In the genomic region with DNA sequence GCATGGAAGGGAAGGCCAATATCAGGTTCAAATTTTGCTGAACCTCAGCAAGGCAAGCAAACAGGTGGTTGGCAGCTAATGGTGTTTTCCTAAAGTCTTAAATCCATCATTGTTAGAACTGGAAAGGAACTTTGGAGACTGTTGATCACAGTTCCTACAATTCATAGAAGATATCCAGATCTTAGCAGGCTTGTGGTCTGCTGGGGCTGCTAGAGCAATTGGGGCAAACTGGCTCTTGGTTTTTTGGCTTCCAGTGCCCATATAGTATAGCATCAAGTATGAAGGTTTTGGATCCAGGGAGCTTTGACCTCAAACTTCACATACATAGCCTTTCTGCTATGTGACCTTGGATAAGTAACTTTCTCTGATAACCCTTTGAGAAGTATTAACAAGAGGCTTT, we compare ENCODE assay signal across 27 cellular contexts. TPM values are rescaled to one million over a fixed set of nuclear protein-coding genes. Genes with fewer than 3 reads are reported as not detected.
"Had no signal": no experiment of that assay in that cellular context is flagged by ENCODE, and none has a peak within 500 bp of the region (broad histone marks: within the 10 kb centered on the region; RNA-seq: fewer than 3 reads in every experiment).

No MANE protein-coding gene starts in this region.

- H3K4me3 ChIP-seq: colonic mucosa, coronary artery, dorsolateral prefrontal cortex, esophagus muscularis mucosa, esophagus squamous epithelium, gastrocnemius medialis, gastroesophageal sphincter, heart left ventricle had no signal

- H3K4me1 ChIP-seq: colonic mucosa, esophagus muscularis mucosa, esophagus squamous epithelium, foreskin keratinocyte, gastrocnemius medialis, gastroesophageal sphincter, heart left ventricle had no signal

- H3K27ac Mint-ChIP-seq: dendritic cell treated with granulocyte-macrophage colony-stimulating factor and Interleukin-4, amounts not matched to agents 40 ng/mL and 50 ng/mL, for 4 days; effector memory CD8-positive, alpha-beta T cell; endodermal cell had no signal

- FAIRE-seq: colon, endometrium, frontal cortex had no signal

- DNase-seq: colonic mucosa; cortex of kidney; dermis blood vessel endothelial cell; dorsolateral prefrontal cortex; effector CD4-positive, alpha-beta T cell; effector CD8-positive, alpha-beta T cell; effector memory CD4-positive, alpha-beta T cell; effector memory CD8-positive, alpha-beta T cell; endodermal cell; erythroblast; esophagus squamous epithelium; foreskin fibroblast; foreskin keratinocyte; foreskin melanocyte; gastrocnemius medialis; glutamatergic neuron; head of caudate nucleus; heart left ventricle had no signal

- H3K27ac ChIP-seq: colonic mucosa, coronary artery, dorsolateral prefrontal cortex, epithelial cell of prostate, esophagus muscularis mucosa, esophagus squamous epithelium, foreskin keratinocyte, gastrocnemius medialis, gastroesophageal sphincter, heart left ventricle had no signal

- H3K36me3 ChIP-seq: colonic mucosa, esophagus muscularis mucosa, esophagus squamous epithelium, gastrocnemius medialis, gastroesophageal sphincter, heart left ventricle had no signal

- H3K27me3 ChIP-seq: colonic mucosa, gastrocnemius medialis had no signal

- H3K9me3 ChIP-seq: colonic mucosa, esophagus muscularis mucosa, esophagus squamous epithelium, gastrocnemius medialis, gastroesophageal sphincter, heart left ventricle had no signal

- H3K4me3 Mint-ChIP-seq: dendritic cell treated with granulocyte-macrophage colony-stimulating factor and Interleukin-4, amounts not matched to agents 40 ng/mL and 50 ng/mL, for 4 days; effector memory CD8-positive, alpha-beta T cell; endodermal cell had no signal

- H3K9me3 Mint-ChIP-seq: dendritic cell treated with granulocyte-macrophage colony-stimulating factor and Interleukin-4, amounts not matched to agents 40 ng/mL and 50 ng/mL, for 4 days; effector memory CD8-positive, alpha-beta T cell; endodermal cell had no signal

- ATAC-seq: effector memory CD8-positive, alpha-beta T cell; esophagus mucosa; foreskin keratinocyte; gastrocnemius medialis; gastroesophageal sphincter; heart left ventricle had no signal

RNA-seq across cellular contexts. Expression of a gene that starts 49.7 kb away (rescaled TPM):
- total RNA-seq: dorsolateral prefrontal cortex, esophagus mucosa, esophagus muscularis mucosa, esophagus squamous epithelium, foreskin keratinocyte, gastrocnemius medialis, heart left ventricle had no signal
- polyA plus RNA-seq: foreskin keratinocyte had no signal
